Comparison of ENCODE assay signal across 20 cellular contexts in genomic region chr11:121068787-121069186, GRCh38.
"Had no signal": no experiment of that assay in that cellular context is flagged by ENCODE, and none has a peak within 500 bp of the region (broad histone marks: within the 10 kb centered on the region; RNA-seq: fewer than 3 reads in every experiment).

No MANE protein-coding gene starts in this region.

- H3K27ac Mint-ChIP-seq: memory B cell, mesothelial cell of epicardium had no signal

- H3K4me3 ChIP-seq: dorsolateral prefrontal cortex, heart right ventricle, left lung, lower lobe of right lung, smooth muscle cell, suprapubic skin, thyroid gland, upper lobe of left lung, uterus had no signal

- H3K4me1 ChIP-seq: left lung, lower lobe of right lung, suprapubic skin, uterus had no signal

- H3K9me3 ChIP-seq: heart right ventricle, left lung, lower lobe of right lung, neutrophil, suprapubic skin, thyroid gland, upper lobe of left lung, uterus had no signal

- DNase-seq: cortex of kidney; dorsolateral prefrontal cortex; effector CD8-positive, alpha-beta T cell; foreskin melanocyte; heart right ventricle; islet precursor cell; left lung; lower lobe of right lung; naive B cell; stimulated activated CD4-positive, alpha-beta T cell treated with anti-CD3 and anti-CD28 coated beads, Interleukin-2, amount 100 ng/mL, for 48 hours; stimulated activated naive CD8-positive, alpha-beta T cell treated with anti-CD3 and anti-CD28 coated beads, Interleukin-15, Interleukin-2, amounts not matched to agents 100 U/mL and 50 U/mL, for 24 hours; thyroid gland; upper lobe of left lung; uterus had no signal

- H3K27ac ChIP-seq: heart right ventricle, left lung, lower lobe of right lung, neutrophil, suprapubic skin, thyroid gland, upper lobe of left lung, uterus had no signal

- H3K36me3 ChIP-seq: neutrophil, thyroid gland, uterus had no signal

- H3K4me2 ChIP-seq: smooth muscle cell had no signal

- H3K27me3 Mint-ChIP-seq: memory B cell, naive B cell had no signal

- ATAC-seq: heart right ventricle; left lung; lower lobe of right lung; stimulated activated naive CD8-positive, alpha-beta T cell treated with anti-CD3 and anti-CD28 coated beads, Interleukin-15, Interleukin-2, amounts not matched to agents 100 U/mL and 50 U/mL, for 24 hours had no signal

- H3K4me3 Mint-ChIP-seq: memory B cell, mesothelial cell of epicardium, naive B cell, nephron had no signal

- H3K27me3 ChIP-seq: dorsolateral prefrontal cortex, heart right ventricle, left lung, neutrophil, suprapubic skin, thyroid gland, upper lobe of left lung, uterus had no signal
